Comparison of ENCODE assay signal across 27 cellular contexts in genomic region chr10:90443342-90443741, GRCh38.
"Had no signal": no experiment of that assay in that cellular context is flagged by ENCODE, and none has a peak within 500 bp of the region (broad histone marks: within the 10 kb centered on the region; RNA-seq: fewer than 3 reads in every experiment).

No MANE protein-coding gene starts in this region.

- H3K4me1 ChIP-seq: ascending aorta had no signal

- DNase-seq: activated B cell treated with CpG ODN at 0.5 μM for 24 hours; activated CD4-positive, alpha-beta memory T cell treated with anti-CD3 and anti-CD28 coated beads for 36 hours; activated CD4-positive, alpha-beta T cell treated with anti-CD3 and anti-CD28 coated beads for 4 hours; activated CD4-positive, alpha-beta T cell treated with anti-CD3 and anti-CD28 coated beads, Interleukin-2, amount 10 ng/mL, durations not matched to agents 24 days and 14 days; activated CD4-positive, alpha-beta T cell treated with anti-CD3 and anti-CD28 coated beads, Interleukin-2, amount 50 U/mL, for 1 hour; activated CD4-positive, alpha-beta T cell treated with anti-CD3 and anti-CD28 coated beads, Interleukin-2, amount 50 U/mL, for 4 hours; activated CD4-positive, CD25-positive, alpha-beta regulatory T cell treated with anti-CD3 and anti-CD28 coated beads, Interleukin-2, amount 50 U/mL, for 72 hours; activated CD8-positive, alpha-beta memory T cell treated with anti-CD3 and anti-CD28 coated beads, Interleukin-2, amount 50 U/mL, for 4 hours; activated CD8-positive, alpha-beta T cell treated with anti-CD3 and anti-CD28 coated beads for 36 hours; activated effector memory CD4-positive, alpha-beta T cell treated with Interleukin-2 at 50 U/mL for 16 hours; activated gamma-delta T cell; activated naive CD4-positive, alpha-beta T cell treated with anti-CD3 and anti-CD28 coated beads, Interleukin-2, amount 10 ng/mL, durations not matched to agents 7 days and 5 days; activated naive CD4-positive, alpha-beta T cell treated with Interleukin-2 at 50 U/mL for 16 hours; activated naive CD8-positive, alpha-beta T cell treated with anti-CD3 and anti-CD28 coated beads, Interleukin-2, amount 10 ng/mL, durations not matched to agents 7 days and 5 days; activated naive CD8-positive, alpha-beta T cell treated with anti-CD3 and anti-CD28 coated beads, Interleukin-2, amount 50 U/mL, for 24 hours; activated T-cell treated with anti-CD3 and anti-CD28 coated beads for 4 hours; activated T-cell treated with anti-CD3 and anti-CD28 coated beads, Interleukin-2, amount 50 U/mL, for 24 hours; activated T-cell treated with anti-CD3 and anti-CD28 coated beads, Interleukin-2, amount 50 U/mL, for 48 hours; amygdala; anterior cingulate cortex; caudate nucleus; cerebellar nuclear complex; T-helper 2 cell; T-helper 9 cell had no signal

- H3K27ac ChIP-seq: ascending aorta, cardiac muscle cell, VCaP had no signal

- H3K4me3 ChIP-seq: ascending aorta, cardiac muscle cell had no signal

- H3K36me3 ChIP-seq: ascending aorta, cardiac muscle cell had no signal
